ENCODE assay signal across 19 cellular contexts in the genomic region with DNA sequence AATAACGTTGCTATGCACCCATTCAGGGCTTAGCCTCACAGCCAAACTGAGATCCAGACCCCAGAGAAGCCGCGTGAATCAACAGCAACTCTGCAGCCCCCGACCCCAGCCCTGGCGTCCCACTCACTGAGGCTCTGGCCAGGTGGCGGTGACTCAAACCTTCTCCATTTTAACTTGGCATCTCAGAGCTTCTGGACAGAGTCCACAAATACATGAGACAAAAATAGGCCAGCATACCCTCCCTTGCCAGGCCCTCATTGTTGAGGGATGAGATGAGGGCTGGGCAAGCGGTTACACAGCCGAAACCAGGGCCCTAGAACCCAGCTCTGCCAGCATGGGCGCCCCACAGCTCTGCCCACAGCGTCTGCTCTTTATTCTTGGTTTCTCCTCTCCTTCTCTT.
DNase-seq lines count a peak whose midpoint lies in the region; ATAC-seq and TF ChIP-seq lines count a peak whose summit lies in the region.
"Had no signal": no experiment of that assay in that cellular context is flagged by ENCODE, and none has a peak within 500 bp of the region (broad histone marks: within the 10 kb centered on the region; RNA-seq: fewer than 3 reads in every experiment).

No MANE protein-coding gene starts in this region.

- no peak for TF ChIP-seq CTCF in astrocyte of the cerebellum (IDR thresholded peaks at IDR 0.05; ENCODE audit: low read depth, low read length, missing control alignments)
- TF ChIP-seq CTCF in gastroesophageal sphincter (IDR thresholded peaks at IDR 0.05): no peak
- no peak for TF ChIP-seq CTCF in osteocyte (IDR thresholded peaks at IDR 0.05)
- no peak for TF ChIP-seq CTCF in thyroid gland (IDR thresholded peaks at IDR 0.05)

- no peaks in the 10 kb centered on the region for H3K27me3 ChIP-seq in gastroesophageal sphincter
- no peaks in the 10 kb centered on the region for H3K27me3 ChIP-seq in thyroid gland
- H3K27me3 ChIP-seq: pancreas, uterus had no signal

- H3K9me3 ChIP-seq in gastroesophageal sphincter (no peaks in the 10 kb centered on the region), thyroid gland (no peaks in the 10 kb centered on the region)
- H3K9me3 ChIP-seq: pancreas, spleen, uterus had no signal

- no peaks in the 10 kb centered on the region for H3K36me3 Mint-ChIP-seq in osteocyte (ENCODE audit: unreplicated experiment)
- H3K36me3 Mint-ChIP-seq: CD8-positive, alpha-beta memory T cell; stimulated activated naive B cell treated with anti-CD40 and anti-IgM and Interleukin-4, amounts not matched to agents 10 μg/mL and 1 μg/mL and 100 μg/mL, for 72 hours had no signal

- H3K4me1 Mint-ChIP-seq in osteocyte (ENCODE audit: unreplicated experiment): peaks cover 56% of the 10 kb centered on the region

- WGBS in gastroesophageal sphincter (ENCODE audit: low coverage in 1 of 2), 2 donors: 0 to 60% methylated on average over 2 to 4 of the region's 10 CpGs
- 92 to 93% methylated on average over 10 of the region's 10 CpGs for WGBS in thyroid gland, 2 donors

- no peaks in the 10 kb centered on the region for H3K9me3 Mint-ChIP-seq in osteocyte (ENCODE audit: unreplicated experiment)
- H3K9me3 Mint-ChIP-seq: CD8-positive, alpha-beta memory T cell; dendritic cell treated with granulocyte-macrophage colony-stimulating factor and Interleukin-4, amounts not matched to agents 40 ng/mL and 50 ng/mL, for 4 days; stimulated activated naive B cell treated with anti-CD40 and anti-IgM and Interleukin-4, amounts not matched to agents 10 μg/mL and 1 μg/mL and 100 μg/mL, for 72 hours had no signal

- H3K27ac ChIP-seq in gastroesophageal sphincter: peak overlapping the region in 3 of 4 donors; percentile 76 to 83 (median 81)
- no peak overlapping the region for H3K27ac ChIP-seq in thyroid gland
- H3K27ac ChIP-seq: pancreas, spleen, uterus had no signal

- no peaks in the 10 kb centered on the region for H3K27me3 Mint-ChIP-seq in osteocyte (ENCODE audit: unreplicated experiment)

- peak; percentile 37 for DNase-seq in Daoy (ENCODE audit: low read depth)
- DNase-seq in astrocyte of the cerebellum (ENCODE audit: low read depth): peak; percentile 41
- no peak for DNase-seq in osteocyte (ENCODE audit: extremely low spot score, unreplicated experiment)
- no peak for DNase-seq in NCI-H2196 treated with DMSO at 0.1 percent for 48 hours (lab: John Stamatoyannopoulos, UW; ENCODE audit: unreplicated experiment)
- DNase-seq in thyroid gland: no peak
- DNase-seq: activated CD4-positive, CD25-positive, alpha-beta regulatory T cell; CD8-positive, alpha-beta memory T cell; EL; islet precursor cell; NCI-H1048; NK-92 treated with Interleukin-12 subunit alpha and Interleukin-12 subunit beta, amount 100 ng/mL, for 24 hours; pancreas; spleen; stimulated activated naive B cell treated with anti-CD40 and anti-IgM and Interleukin-4, amounts not matched to agents 10 μg/mL and 1 μg/mL and 100 μg/mL, for 72 hours; uterus had no signal

- in situ Hi-C loops in astrocyte of the cerebellum (cut with HindIII; ENCODE audit: low sequenced_read_pairs): loop anchor here (10.0 kb wide), 1 partner anchor 528 kb away; no protein-coding TSS in a partner anchor

- peaks cover 0 to 49% (median 21%) of the 10 kb centered on the region in 3 donors for H3K4me1 ChIP-seq in gastroesophageal sphincter
- peaks cover 3 to 11% of the 10 kb centered on the region in 2 donors for H3K4me1 ChIP-seq in thyroid gland
- H3K4me1 ChIP-seq: uterus had no signal

- intact Hi-C loops in thyroid gland (cut with DNase I): loop anchor here (5.0 kb wide), 1 partner anchor 1035 kb away; no protein-coding TSS in a partner anchor

- no peaks in the 10 kb centered on the region for H3K36me3 ChIP-seq in gastroesophageal sphincter
- H3K36me3 ChIP-seq in thyroid gland: no peaks in the 10 kb centered on the region
- H3K36me3 ChIP-seq: pancreas, spleen, uterus had no signal

- TF ChIP-seq POLR2A in gastroesophageal sphincter (IDR thresholded peaks at IDR 0.05) (no peak), thyroid gland (IDR thresholded peaks at IDR 0.05) (no peak)

- H3K4me3 ChIP-seq in astrocyte of the cerebellum (ENCODE audit: low read depth, low read length): no peak overlapping the region
- no peak overlapping the region for H3K4me3 ChIP-seq in gastroesophageal sphincter
- H3K4me3 ChIP-seq in thyroid gland (replicated peaks in 1 of 3): no peak overlapping the region
- H3K4me3 ChIP-seq: pancreas, spleen, uterus had no signal

- ATAC-seq in gastroesophageal sphincter (no peak), HG03378 (IDR thresholded peaks at IDR 0.05; ENCODE audit: unreplicated experiment) (no peak), GM21381 (IDR thresholded peaks at IDR 0.05; ENCODE audit: unreplicated experiment) (no peak)
- ATAC-seq: pancreas; stimulated activated naive B cell treated with anti-CD40 and anti-IgM and Interleukin-4, amounts not matched to agents 10 μg/mL and 1 μg/mL and 100 μg/mL, for 72 hours had no signal

- peak overlapping the region; percentile 86 for H3K27ac Mint-ChIP-seq in osteocyte (ENCODE audit: unreplicated experiment)
- H3K27ac Mint-ChIP-seq: CD8-positive, alpha-beta memory T cell; dendritic cell treated with granulocyte-macrophage colony-stimulating factor and Interleukin-4, amounts not matched to agents 40 ng/mL and 50 ng/mL, for 4 days; stimulated activated naive B cell treated with anti-CD40 and anti-IgM and Interleukin-4, amounts not matched to agents 10 μg/mL and 1 μg/mL and 100 μg/mL, for 72 hours had no signal

- TF ChIP-seq EP300 in gastroesophageal sphincter (IDR thresholded peaks at IDR 0.05): no peak

- H3K4me3 Mint-ChIP-seq in osteocyte (ENCODE audit: unreplicated experiment): no peak overlapping the region
- H3K4me3 Mint-ChIP-seq: dendritic cell treated with granulocyte-macrophage colony-stimulating factor and Interleukin-4, amounts not matched to agents 40 ng/mL and 50 ng/mL, for 4 days; stimulated activated naive B cell treated with anti-CD40 and anti-IgM and Interleukin-4, amounts not matched to agents 10 μg/mL and 1 μg/mL and 100 μg/mL, for 72 hours had no signal

Comparison
In these comparisons a context has a peak if more than half of its experiments do, and no peak if none do; other contexts are left out.
1. DNase-seq: peak in Daoy (single experiment) and astrocyte of the cerebellum (single experiment); none in osteocyte (single experiment), NCI-H2196 treated with DMSO at 0.1 percent for 48 hours (single experiment) and thyroid gland (0 of 2).
2. H3K27ac ChIP-seq: peak in gastroesophageal sphincter (3 of 4); none in thyroid gland (0 of 3).